In the genomic region with DNA sequence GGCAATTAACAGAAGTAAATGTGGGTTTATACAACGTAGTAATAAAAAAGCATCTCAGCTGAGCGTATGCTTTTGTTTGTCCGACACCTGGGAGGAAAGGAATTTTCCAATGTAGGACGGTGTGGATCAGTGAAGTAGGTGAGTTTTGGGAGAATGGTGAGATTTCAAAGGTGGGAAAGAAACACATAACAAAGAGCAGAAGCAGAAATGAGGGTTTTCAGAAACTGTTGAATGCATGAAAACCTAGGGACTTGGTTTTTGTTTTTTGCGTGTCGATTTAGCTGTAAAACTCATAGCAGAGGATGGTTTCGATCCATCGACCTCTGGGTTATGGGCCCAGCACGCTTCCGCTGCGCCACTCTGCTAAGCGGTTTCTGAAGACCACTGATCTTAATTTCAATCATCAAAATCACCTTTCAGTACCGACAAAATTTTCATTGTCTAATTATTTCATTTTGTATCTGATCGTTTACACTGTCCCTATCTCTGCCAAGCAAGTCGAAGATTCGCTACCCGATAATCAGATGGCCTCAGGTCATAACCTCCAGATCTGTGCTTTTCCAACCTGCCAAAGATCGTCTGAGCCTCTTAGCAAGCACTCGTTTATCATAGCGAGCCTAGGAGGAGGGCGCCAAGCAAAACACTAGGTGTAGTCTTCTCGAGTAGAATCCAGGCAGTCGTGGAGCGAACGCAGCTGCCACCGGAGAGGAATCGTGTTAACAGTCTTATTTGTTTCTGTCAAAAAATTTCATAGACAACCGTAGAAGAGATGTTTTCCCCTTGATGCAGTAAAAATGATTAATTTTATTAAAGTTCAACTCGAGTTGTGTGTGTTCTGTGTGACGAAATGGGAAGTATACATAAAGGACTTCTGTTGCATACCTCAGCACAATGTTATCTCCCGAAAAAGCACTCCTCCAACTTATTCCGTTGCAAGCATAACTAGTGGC, we compare ENCODE assay signal across 8 cellular contexts. TPM values are rescaled to one million over a fixed set of nuclear protein-coding genes. Genes with fewer than 3 reads are reported as not detected.
DNase-seq lines count a peak whose midpoint lies in the region; ATAC-seq and TF ChIP-seq lines count a peak whose summit lies in the region.

No MANE protein-coding gene starts in this region.

- TF ChIP-seq EP300 in suprapubic skin (IDR thresholded peaks at IDR 0.05) = no peak

- ATAC-seq in SK-N-SH treated with all-trans-retinoic acid at 6 μM for 48 hours (peak; percentile 89), lower lobe of right lung (no peak)

- H3K4me3 ChIP-seq in mesodermal cell (ENCODE audit: extremely low read depth, insufficient read depth, low read length, poor library complexity, severe bottlenecking) (peak overlapping the region; percentile 45), suprapubic skin (peak overlapping the region; percentile 27), lower lobe of right lung (no peak overlapping the region)

- intact Hi-C loops in lower lobe of right lung (cut with DNase I) = no loop called here

- peak overlapping the region; percentile 81 to 93 (median 85) for H3K4me3 Mint-ChIP-seq in brain

- TF ChIP-seq POLR2A in suprapubic skin (IDR thresholded peaks at IDR 0.05) = no peak

- peaks cover 17% of the 10 kb centered on the region for H3K4me1 Mint-ChIP-seq in brain

- H3K36me3 ChIP-seq in mesodermal cell (ENCODE audit: control insufficient read depth, insufficient read depth, low read length) (no peaks in the 10 kb centered on the region), suprapubic skin (no peaks in the 10 kb centered on the region), lower lobe of right lung (no peaks in the 10 kb centered on the region)

- H3K27ac ChIP-seq in mesodermal cell (ENCODE audit: low read depth, low read length, severe bottlenecking) (no peak overlapping the region), suprapubic skin (no peak overlapping the region), lower lobe of right lung (no peak overlapping the region)

- H3K27ac Mint-ChIP-seq in brain = peak overlapping the region in 4 of 5 experiments; percentile 4 to 46 (median 20)

- WGBS in mesodermal cell (ENCODE audit: insufficient coverage in 2 of 2), 2 experiments = 5 to 8% methylated on average over 24 to 26 of the region's 32 CpGs
- whole genome bisulfite sequencing in suprapubic skin = 9% methylated on average over 32 of the region's 32 CpGs

- H3K36me3 Mint-ChIP-seq in brain = no peaks in the 10 kb centered on the region

- TF ChIP-seq CTCF in brain (conservative IDR thresholded peaks at IDR 0.05) (no peak), suprapubic skin (IDR thresholded peaks at IDR 0.05) (no peak), lower lobe of right lung (IDR thresholded peaks at IDR 0.05) (no peak)

- H3K9me3 ChIP-seq in mesodermal cell (ENCODE audit: control insufficient read depth, low read length) (no peaks in the 10 kb centered on the region), suprapubic skin (no peaks in the 10 kb centered on the region), lower lobe of right lung (no peaks in the 10 kb centered on the region)

- DNase-seq in COR-L47 (lab: John Stamatoyannopoulos, UW) (peak; percentile 17), HS-5 (ENCODE audit: low read depth) (peak; percentile 64), suprapubic skin (ENCODE audit: low spot score in 2 of 2) (no peak), lower lobe of right lung (no peak), GM19238 (ENCODE audit: insufficient read length, low spot score) (no peak)

- H3K27me3 ChIP-seq in suprapubic skin (peaks cover 62% of the 10 kb centered on the region), lower lobe of right lung (ENCODE audit: low read depth) (peaks cover 25% of the 10 kb centered on the region)

- H3K4me1 ChIP-seq in mesodermal cell (ENCODE audit: control insufficient read depth, insufficient read depth, low read length, poor library complexity, severe bottlenecking) = no peaks in the 10 kb centered on the region
- H3K4me1 ChIP-seq in suprapubic skin = peaks cover 7% of the 10 kb centered on the region
- H3K4me1 ChIP-seq in lower lobe of right lung = no peaks in the 10 kb centered on the region

- peaks cover 35% of the 10 kb centered on the region for H3K27me3 Mint-ChIP-seq in brain

- peaks cover 0 to 7% (median 0%) of the 10 kb centered on the region in 5 experiments for H3K9me3 Mint-ChIP-seq in brain

TF ChIP-seq in SK-N-SH treated with all-trans-retinoic acid at 6 μM for 48 hours, 23 proteins besides CTCF, POLR2A, EP300 and RAD21 (continues in another document):
- no peak for TF ChIP-seq ZNF70 (CRISPR knock-in tag; IDR thresholded peaks at IDR 0.05)
- no peak for TF ChIP-seq ESRRG (CRISPR knock-in tag; IDR thresholded peaks at IDR 0.05)
- TF ChIP-seq, protein P1, sequence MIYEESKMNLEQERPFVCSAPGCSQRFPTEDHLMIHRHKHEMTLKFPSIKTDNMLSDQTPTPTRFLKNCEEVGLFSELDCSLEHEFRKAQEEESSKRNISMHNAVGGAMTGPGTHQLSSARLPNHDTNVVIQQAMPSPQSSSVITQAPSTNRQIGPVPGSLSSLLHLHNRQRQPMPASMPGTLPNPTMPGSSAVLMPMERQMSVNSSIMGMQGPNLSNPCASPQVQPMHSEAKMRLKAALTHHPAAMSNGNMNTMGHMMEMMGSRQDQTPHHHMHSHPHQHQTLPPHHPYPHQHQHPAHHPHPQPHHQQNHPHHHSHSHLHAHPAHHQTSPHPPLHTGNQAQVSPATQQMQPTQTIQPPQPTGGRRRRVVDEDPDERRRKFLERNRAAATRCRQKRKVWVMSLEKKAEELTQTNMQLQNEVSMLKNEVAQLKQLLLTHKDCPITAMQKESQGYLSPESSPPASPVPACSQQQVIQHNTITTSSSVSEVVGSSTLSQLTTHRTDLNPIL (CRISPR knock-in tag; IDR thresholded peaks at IDR 0.05; ENCODE audit: low read depth) = no peak
- TF ChIP-seq TOX (CRISPR knock-in tag; IDR thresholded peaks at IDR 0.05; ENCODE audit: borderline replicate concordance) = no peak
- no peak for TF ChIP-seq ARNTL (CRISPR knock-in tag; IDR thresholded peaks at IDR 0.05; ENCODE audit: borderline replicate concordance, low read depth)
- no peak for TF ChIP-seq PPARA (CRISPR knock-in tag; IDR thresholded peaks at IDR 0.05; ENCODE audit: borderline replicate concordance)
- TF ChIP-seq, protein P2, sequence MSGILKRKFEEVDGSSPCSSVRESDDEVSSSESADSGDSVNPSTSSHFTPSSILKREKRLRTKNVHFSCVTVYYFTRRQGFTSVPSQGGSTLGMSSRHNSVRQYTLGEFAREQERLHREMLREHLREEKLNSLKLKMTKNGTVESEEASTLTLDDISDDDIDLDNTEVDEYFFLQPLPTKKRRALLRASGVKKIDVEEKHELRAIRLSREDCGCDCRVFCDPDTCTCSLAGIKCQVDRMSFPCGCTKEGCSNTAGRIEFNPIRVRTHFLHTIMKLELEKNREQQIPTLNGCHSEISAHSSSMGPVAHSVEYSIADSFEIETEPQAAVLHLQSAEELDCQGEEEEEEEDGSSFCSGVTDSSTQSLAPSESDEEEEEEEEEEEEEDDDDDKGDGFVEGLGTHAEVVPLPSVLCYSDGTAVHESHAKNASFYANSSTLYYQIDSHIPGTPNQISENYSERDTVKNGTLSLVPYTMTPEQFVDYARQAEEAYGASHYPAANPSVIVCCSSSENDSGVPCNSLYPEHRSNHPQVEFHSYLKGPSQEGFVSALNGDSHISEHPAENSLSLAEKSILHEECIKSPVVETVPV (CRISPR knock-in tag; IDR thresholded peaks at IDR 0.05) = no peak
- no peak for TF ChIP-seq ZNF8 (CRISPR knock-in tag; IDR thresholded peaks at IDR 0.05)
- no peak for TF ChIP-seq GLIS3 (CRISPR knock-in tag; IDR thresholded peaks at IDR 0.05)
- TF ChIP-seq ZFP3 (CRISPR knock-in tag; IDR thresholded peaks at IDR 0.05) = no peak
- TF ChIP-seq SNAI2 (CRISPR knock-in tag; IDR thresholded peaks at IDR 0.05) = no peak
- no peak for TF ChIP-seq ZC3H10 (CRISPR knock-in tag; IDR thresholded peaks at IDR 0.05)
- no peak for TF ChIP-seq RARB (CRISPR knock-in tag; IDR thresholded peaks at IDR 0.05)
- TF ChIP-seq TCF4 (CRISPR knock-in tag; IDR thresholded peaks at IDR 0.05; ENCODE audit: borderline replicate concordance) = no peak
- TF ChIP-seq, protein P3, sequence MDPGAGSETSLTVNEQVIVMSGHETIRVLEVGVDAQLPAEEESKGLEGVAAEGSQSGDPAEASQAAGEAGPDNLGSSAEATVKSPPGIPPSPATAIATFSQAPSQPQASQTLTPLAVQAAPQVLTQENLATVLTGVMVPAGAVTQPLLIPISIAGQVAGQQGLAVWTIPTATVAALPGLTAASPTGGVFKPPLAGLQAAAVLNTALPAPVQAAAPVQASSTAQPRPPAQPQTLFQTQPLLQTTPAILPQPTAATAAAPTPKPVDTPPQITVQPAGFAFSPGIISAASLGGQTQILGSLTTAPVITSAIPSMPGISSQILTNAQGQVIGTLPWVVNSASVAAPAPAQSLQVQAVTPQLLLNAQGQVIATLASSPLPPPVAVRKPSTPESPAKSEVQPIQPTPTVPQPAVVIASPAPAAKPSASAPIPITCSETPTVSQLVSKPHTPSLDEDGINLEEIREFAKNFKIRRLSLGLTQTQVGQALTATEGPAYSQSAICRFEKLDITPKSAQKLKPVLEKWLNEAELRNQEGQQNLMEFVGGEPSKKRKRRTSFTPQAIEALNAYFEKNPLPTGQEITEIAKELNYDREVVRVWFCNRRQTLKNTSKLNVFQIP (CRISPR knock-in tag; IDR thresholded peaks at IDR 0.05; ENCODE audit: borderline replicate concordance, low read depth) = no peak

RNA-seq across cellular contexts. Expression of a gene that starts 20.9 kb away (rescaled TPM):
- not detected for polyA plus RNA-seq in brain (ENCODE audit: insufficient read depth, low read depth, low replicate concordance)
- polyA plus RNA-seq in mesodermal cell (2013, experiment 1 of 2) = not detected
- polyA plus RNA-seq in mesodermal cell (2013, experiment 2 of 2) = not detected
- total RNA-seq in suprapubic skin = not detected
- not detected for total RNA-seq in lower lobe of right lung

RNA-seq across cellular contexts. Expression of a gene that starts 55.6 kb away (rescaled TPM):
- polyA plus RNA-seq in brain (ENCODE audit: insufficient read depth, low read depth, low replicate concordance) = 3.2 TPM
- 9.0 TPM for polyA plus RNA-seq in mesodermal cell (2013, experiment 1 of 2)
- polyA plus RNA-seq in mesodermal cell (2013, experiment 2 of 2) = 8.1 TPM
- 1 to 10 TPM in 3 of 4 donors, under 1 TPM in 1; 0.23 to 1.8 (median 1.5) TPM for total RNA-seq in suprapubic skin
- 2.0 TPM for total RNA-seq in lower lobe of right lung

Comparison
In these comparisons a context has a peak if more than half of its experiments do, and no peak if none do; other contexts are left out.
1. DNase-seq: peak in COR-L47 (single experiment) and HS-5 (single experiment); none in suprapubic skin (0 of 2), lower lobe of right lung (single experiment) and GM19238 (single experiment).